ENCODE assay signal across 8 cellular contexts in the genomic region with DNA sequence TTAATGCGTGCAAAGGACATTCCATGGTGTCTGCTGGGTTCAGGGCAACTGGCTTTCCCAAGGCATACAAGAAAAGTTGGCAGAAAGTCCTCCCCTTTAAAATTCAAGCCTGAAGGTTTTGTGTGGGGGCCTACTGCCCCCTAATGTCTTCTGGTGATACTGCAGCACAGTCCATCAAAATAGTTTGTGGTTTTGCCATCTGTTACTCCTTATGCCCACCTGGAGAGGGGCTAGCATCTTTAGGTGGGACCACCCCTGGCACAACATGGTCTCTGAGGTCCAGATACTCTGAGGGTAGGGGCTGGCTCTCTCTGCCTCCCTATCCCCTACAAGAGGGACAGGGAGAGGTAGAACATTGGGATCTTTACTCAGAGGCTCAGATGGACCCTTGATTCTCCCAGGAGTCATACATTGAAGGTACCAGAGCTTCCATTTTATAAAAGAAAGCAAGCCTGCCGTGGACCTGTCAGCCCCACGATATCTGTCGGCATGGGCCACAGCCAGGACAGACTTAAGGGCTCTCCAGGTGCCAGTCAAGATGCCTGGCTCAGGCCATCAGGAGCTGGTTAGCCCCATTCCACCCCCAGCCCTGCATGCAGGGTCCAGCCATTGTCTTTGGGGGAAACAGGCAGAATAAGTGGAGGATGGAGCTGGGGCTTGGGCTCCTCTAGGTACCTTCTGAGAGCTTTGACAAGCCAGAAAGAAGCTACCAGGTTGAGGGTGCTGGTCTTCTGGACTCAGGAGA. TPM values are rescaled to one million over a fixed set of nuclear protein-coding genes. Genes with fewer than 3 reads are reported as not detected.
DNase-seq lines count a peak whose midpoint lies in the region; ATAC-seq and TF ChIP-seq lines count a peak whose summit lies in the region.

No MANE protein-coding gene starts in this region.

- no peaks in the 10 kb centered on the region for H3K9me3 Mint-ChIP-seq in activated CD8-positive, alpha-beta T cell treated with anti-CD3 and anti-CD28 coated beads, Interleukin-2, amount 10 ng/mL, durations not matched to agents 7 days and 5 days (ENCODE audit: insufficient read depth)
- no peaks in the 10 kb centered on the region for H3K9me3 Mint-ChIP-seq in natural killer cell

- no peaks in the 10 kb centered on the region for H3K27me3 Mint-ChIP-seq in activated CD8-positive, alpha-beta T cell treated with anti-CD3 and anti-CD28 coated beads, Interleukin-2, amount 10 ng/mL, durations not matched to agents 7 days and 5 days (ENCODE audit: low read depth)
- no peaks in the 10 kb centered on the region for H3K27me3 Mint-ChIP-seq in natural killer cell (ENCODE audit: low read depth in 2 of 2)

- no peak overlapping the region for H3K4me3 Mint-ChIP-seq in activated CD8-positive, alpha-beta T cell treated with anti-CD3 and anti-CD28 coated beads, Interleukin-2, amount 10 ng/mL, durations not matched to agents 7 days and 5 days
- H3K4me3 Mint-ChIP-seq in natural killer cell: no peak overlapping the region

- no peak overlapping the region for H3K27ac Mint-ChIP-seq in activated CD8-positive, alpha-beta T cell treated with anti-CD3 and anti-CD28 coated beads, Interleukin-2, amount 10 ng/mL, durations not matched to agents 7 days and 5 days
- H3K27ac Mint-ChIP-seq in natural killer cell: peak overlapping the region; percentile 34 to 69

- no peak overlapping the region for H3K4me3 ChIP-seq in esophagus squamous epithelium

- peaks cover 53% of the 10 kb centered on the region for H3K4me1 Mint-ChIP-seq in activated CD8-positive, alpha-beta T cell treated with anti-CD3 and anti-CD28 coated beads, Interleukin-2, amount 10 ng/mL, durations not matched to agents 7 days and 5 days (ENCODE audit: low read depth)
- peaks cover 18 to 30% of the 10 kb centered on the region in 2 donors for H3K4me1 Mint-ChIP-seq in natural killer cell

- in situ Hi-C loops in ACHN (cut with HindIII; ENCODE audit: low pct_ligation_motif_present, low pct_unique_long_range_greater_than_20kb, low sequenced_read_pairs): no loop called here

- ATAC-seq in activated CD8-positive, alpha-beta T cell treated with anti-CD3 and anti-CD28 coated beads, Interleukin-2, amount 10 ng/mL, durations not matched to agents 7 days and 5 days: no peak
- ATAC-seq in natural killer cell: peak; percentile 51 to 88 (median 66)
- ATAC-seq in HG03025 (IDR thresholded peaks at IDR 0.05; ENCODE audit: low FRiP score, unreplicated experiment): no peak
- no peak for ATAC-seq in HG03108 (IDR thresholded peaks at IDR 0.05; ENCODE audit: unreplicated experiment)

- POLR2A ChIA-PET in activated CD8-positive, alpha-beta T cell treated with anti-CD3 and anti-CD28 coated beads, Interleukin-2, amount 10 ng/mL, durations not matched to agents 7 days and 5 days (lab: Charles Lee): no interaction called here

- 30 to 33% methylated on average over 1 to 2 of the region's 4 CpGs for WGBS in esophagus squamous epithelium, 2 donors

- no peak for TF ChIP-seq POLR2A in esophagus squamous epithelium (IDR thresholded peaks at IDR 0.05)

- peak overlapping the region in 1 of 4 donors; percentile 9 for H3K27ac ChIP-seq in esophagus squamous epithelium

- peaks cover 18 to 75% (median 23%) of the 10 kb centered on the region in 3 donors for H3K36me3 ChIP-seq in esophagus squamous epithelium

- peaks cover 42% of the 10 kb centered on the region for H3K36me3 Mint-ChIP-seq in activated CD8-positive, alpha-beta T cell treated with anti-CD3 and anti-CD28 coated beads, Interleukin-2, amount 10 ng/mL, durations not matched to agents 7 days and 5 days (ENCODE audit: low read depth)
- H3K36me3 Mint-ChIP-seq in natural killer cell: no peaks in the 10 kb centered on the region

- intact Hi-C loops in esophagus squamous epithelium (cut with DNase I): loop anchor here (10.0 kb wide), 1 partner anchor 145 kb away; a partner anchor contains a TSS
- intact Hi-C loops in natural killer cell (cut with micrococcal nuclease): loop anchor here (1.0 kb wide), 4 partner anchors 135 to 413 kb away; no protein-coding TSS in a partner anchor

- CTCF ChIA-PET in activated CD8-positive, alpha-beta T cell treated with anti-CD3 and anti-CD28 coated beads, Interleukin-2, amount 10 ng/mL, durations not matched to agents 7 days and 5 days (lab: Charles Lee): interaction anchor here (0.6 to 4.9 kb wide), 15 partner anchors 9 to 164 kb away, joined by 3 to 41 read pairs (median 4); no protein-coding TSS in a partner anchor

- H3K9me3 ChIP-seq in esophagus squamous epithelium: no peaks in the 10 kb centered on the region

- H3K27me3 ChIP-seq in esophagus squamous epithelium: no peaks in the 10 kb centered on the region

- DNase-seq in ACHN (peak; percentile 73), GM10266 (ENCODE audit: extremely low spot score) (peak; percentile 66), NCI-H2171 treated with DMSO at 0.1 percent for 48 hours (lab: John Stamatoyannopoulos, UW) (peak; percentile 76), esophagus squamous epithelium (lab: John Stamatoyannopoulos, UW) (no peak), natural killer cell (peak; percentile 42)
- peak; percentile 55 for DNase-seq in activated CD8-positive, alpha-beta T cell treated with anti-CD3 and anti-CD28 coated beads, Interleukin-2, amount 10 ng/mL, durations not matched to agents 7 days and 5 days

- TF ChIP-seq CTCF in GM10266 (IDR thresholded peaks at IDR 0.05; ENCODE audit: control insufficient read depth, insufficient read depth, low read depth, missing control alignments): peak; percentile 78
- TF ChIP-seq CTCF in esophagus squamous epithelium (IDR thresholded peaks at IDR 0.05): peak; percentile 66 to 86 (median 80)
- TF ChIP-seq CTCF in natural killer cell (IDR thresholded peaks at IDR 0.05): peak; percentile 93

- peaks cover 0 to 57% (median 0%) of the 10 kb centered on the region in 3 donors for H3K4me1 ChIP-seq in esophagus squamous epithelium

RNA-seq across cellular contexts. Expression of a gene that starts 6.3 kb away (rescaled TPM):
- total RNA-seq in activated CD8-positive, alpha-beta T cell treated with anti-CD3 and anti-CD28 coated beads, Interleukin-2, amount 10 ng/mL, durations not matched to agents 7 days and 5 days: under 1 TPM in 1 of 2 experiments, not detected in 1; 0.18 TPM
- total RNA-seq in esophagus squamous epithelium (100 to 1,000 TPM in 3 of 4 donors, 10 to 100 TPM in 1; 44.6 to 137 (median 118) TPM), natural killer cell (not detected)

RNA-seq across cellular contexts. Expression of a gene that starts 15.6 kb away (rescaled TPM):
- 1 to 10 TPM; 8.6 to 9.4 TPM for total RNA-seq in activated CD8-positive, alpha-beta T cell treated with anti-CD3 and anti-CD28 coated beads, Interleukin-2, amount 10 ng/mL, durations not matched to agents 7 days and 5 days
- total RNA-seq in esophagus squamous epithelium (1 to 10 TPM; 3.3 to 9.8 (median 6.6) TPM), natural killer cell (10 to 100 TPM in 2 of 3 donors, 1 to 10 TPM in 1; 5.6 to 13.0 (median 12.7) TPM)

RNA-seq across cellular contexts. Expression of a gene that starts 34.7 kb away (rescaled TPM):
- total RNA-seq in activated CD8-positive, alpha-beta T cell treated with anti-CD3 and anti-CD28 coated beads, Interleukin-2, amount 10 ng/mL, durations not matched to agents 7 days and 5 days: 10 to 100 TPM; 84.1 to 85.0 TPM
- total RNA-seq in esophagus squamous epithelium (10 to 100 TPM in 1 of 4 donors, 1 to 10 TPM in 3; 5.7 to 28.2 (median 7.9) TPM), natural killer cell (10 to 100 TPM; 46.6 to 84.9 (median 69.6) TPM)

Comparison
In these comparisons a context has a peak if more than half of its experiments do, and no peak if none do; other contexts are left out.
1. ATAC-seq: peak in natural killer cell (3 of 3); none in activated CD8-positive, alpha-beta T cell treated with anti-CD3 and anti-CD28 coated beads, Interleukin-2, amount 10 ng/mL, durations not matched to agents 7 days and 5 days (single experiment), HG03025 (single experiment) and HG03108 (single experiment).
2. RNA of a gene that starts 6.3 kb away (total RNA-seq): 44.6 to 137 TPM in esophagus squamous epithelium; 0.18 TPM in activated CD8-positive, alpha-beta T cell treated with anti-CD3 and anti-CD28 coated beads, Interleukin-2, amount 10 ng/mL, durations not matched to agents 7 days and 5 days and not detected in natural killer cell; every median in the first group is over 10 times any median in the second.
3. Peak in every context shown above with its lines, with median percentiles within 50 percentile points of each other: CTCF ChIP-seq.